2 cellular contexts compared by ENCODE assay signal in the genomic region with DNA sequence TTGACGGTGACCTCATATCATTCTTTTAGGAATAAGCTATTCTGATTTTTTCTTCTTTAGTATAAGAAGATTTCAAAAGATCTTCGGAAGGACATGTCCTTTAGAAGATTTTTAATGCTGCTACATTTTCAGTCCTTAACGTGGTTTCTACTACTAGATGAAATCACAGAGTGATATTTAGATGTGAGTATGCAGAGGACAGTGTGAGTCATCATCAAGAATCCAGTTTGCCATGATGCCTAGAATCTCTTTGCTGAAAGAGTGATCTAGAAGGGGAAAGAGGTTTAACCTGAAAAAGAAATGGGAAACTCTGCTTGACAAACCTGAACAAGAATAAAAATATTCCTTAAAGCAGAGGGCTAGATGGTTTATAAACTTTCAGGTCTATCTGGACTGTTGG.
TF ChIP-seq lines count a peak whose summit lies in the region.

No MANE protein-coding gene starts in this region.

TF ChIP-seq in IMR-90, 13 proteins besides CTCF, POLR2A, EP300 and RAD21:
- TF ChIP-seq FOS (IDR thresholded peaks at IDR 0.05; ENCODE audit: low read depth, low read length) (peak; percentile 33; the same call in 1 of the 2 replicates), MXI1 (IDR thresholded peaks at IDR 0.05; ENCODE audit: borderline replicate concordance, low read depth, low read length) (no peak)
TF ChIP-seq in IMR-90: peak in this region for 1.

TF ChIP-seq in K562, 482 proteins besides CTCF, POLR2A, EP300 and RAD21:
- TF ChIP-seq BCOR (IDR thresholded peaks at IDR 0.05) (no peak), TCFL5 (CRISPR knock-in tag; conservative IDR thresholded peaks at IDR 0.05) (no peak), ZNF121 (CRISPR knock-in tag; conservative IDR thresholded peaks at IDR 0.05) (no peak), TAF7 (tag; IDR thresholded peaks at IDR 0.05) (no peak), DMBX1 (CRISPR knock-in tag; IDR thresholded peaks at IDR 0.05; ENCODE audit: borderline replicate concordance) (no peak), JUND (IDR thresholded peaks at IDR 0.05; ENCODE audit: borderline replicate concordance, low read depth, low read length) (no peak), JUND (tag; IDR thresholded peaks at IDR 0.05; ENCODE audit: borderline replicate concordance, low read depth, low read length) (peak; percentile 23; the same call in 1 of the 3 replicates), NFIX (CRISPR knock-in tag; IDR thresholded peaks at IDR 0.05; ENCODE audit: low read depth) (no peak), SIRT6 (IDR thresholded peaks at IDR 0.05; ENCODE audit: low read depth, low read length) (no peak), CBFA2T3 (IDR thresholded peaks at IDR 0.05) (no peak), ZNF561 (CRISPR knock-in tag; conservative IDR thresholded peaks at IDR 0.05) (no peak), GTF2A2 (tag; IDR thresholded peaks at IDR 0.05) (no peak), FOXK2 (conservative IDR thresholded peaks at IDR 0.05 in 1 of 2, IDR thresholded peaks at IDR 0.05 in 1 of 2; ENCODE audit: low read depth in 2 of 2) (no peak), SMAD3 (CRISPR knock-in tag; conservative IDR thresholded peaks at IDR 0.05) (no peak)
- TF ChIP-seq, protein P1, sequence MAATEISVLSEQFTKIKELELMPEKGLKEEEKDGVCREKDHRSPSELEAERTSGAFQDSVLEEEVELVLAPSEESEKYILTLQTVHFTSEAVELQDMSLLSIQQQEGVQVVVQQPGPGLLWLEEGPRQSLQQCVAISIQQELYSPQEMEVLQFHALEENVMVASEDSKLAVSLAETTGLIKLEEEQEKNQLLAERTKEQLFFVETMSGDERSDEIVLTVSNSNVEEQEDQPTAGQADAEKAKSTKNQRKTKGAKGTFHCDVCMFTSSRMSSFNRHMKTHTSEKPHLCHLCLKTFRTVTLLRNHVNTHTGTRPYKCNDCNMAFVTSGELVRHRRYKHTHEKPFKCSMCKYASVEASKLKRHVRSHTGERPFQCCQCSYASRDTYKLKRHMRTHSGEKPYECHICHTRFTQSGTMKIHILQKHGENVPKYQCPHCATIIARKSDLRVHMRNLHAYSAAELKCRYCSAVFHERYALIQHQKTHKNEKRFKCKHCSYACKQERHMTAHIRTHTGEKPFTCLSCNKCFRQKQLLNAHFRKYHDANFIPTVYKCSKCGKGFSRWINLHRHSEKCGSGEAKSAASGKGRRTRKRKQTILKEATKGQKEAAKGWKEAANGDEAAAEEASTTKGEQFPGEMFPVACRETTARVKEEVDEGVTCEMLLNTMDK (IDR thresholded peaks at IDR 0.05; ENCODE audit: borderline replicate concordance, insufficient read depth, low read depth, low read length, poor library complexity, severe bottlenecking) = no peak
- TF ChIP-seq, protein P2, sequence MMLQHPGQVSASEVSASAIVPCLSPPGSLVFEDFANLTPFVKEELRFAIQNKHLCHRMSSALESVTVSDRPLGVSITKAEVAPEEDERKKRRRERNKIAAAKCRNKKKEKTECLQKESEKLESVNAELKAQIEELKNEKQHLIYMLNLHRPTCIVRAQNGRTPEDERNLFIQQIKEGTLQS (IDR thresholded peaks at IDR 0.05) = peak; percentile 63
- TF ChIP-seq, protein P2 (CRISPR knock-in tag; conservative IDR thresholded peaks at IDR 0.05) = no peak
- TF ChIP-seq, protein P3, sequence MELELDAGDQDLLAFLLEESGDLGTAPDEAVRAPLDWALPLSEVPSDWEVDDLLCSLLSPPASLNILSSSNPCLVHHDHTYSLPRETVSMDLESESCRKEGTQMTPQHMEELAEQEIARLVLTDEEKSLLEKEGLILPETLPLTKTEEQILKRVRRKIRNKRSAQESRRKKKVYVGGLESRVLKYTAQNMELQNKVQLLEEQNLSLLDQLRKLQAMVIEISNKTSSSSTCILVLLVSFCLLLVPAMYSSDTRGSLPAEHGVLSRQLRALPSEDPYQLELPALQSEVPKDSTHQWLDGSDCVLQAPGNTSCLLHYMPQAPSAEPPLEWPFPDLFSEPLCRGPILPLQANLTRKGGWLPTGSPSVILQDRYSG (tag; conservative IDR thresholded peaks at IDR 0.05; ENCODE audit: low read depth) = no peak
